8 cellular contexts compared by ENCODE assay signal in genomic region chr6:136789440-136789839, GRCh38. TPM values are rescaled to one million over a fixed set of nuclear protein-coding genes. Genes with fewer than 3 reads are reported as not detected.
DNase-seq lines count a peak whose midpoint lies in the region; ATAC-seq and TF ChIP-seq lines count a peak whose summit lies in the region.
"Not testable (repeated sequence)": the region's sequence is repeated elsewhere in the genome, so short reads cannot be mapped to it uniquely, and the experiment has no call there.

No MANE protein-coding gene starts in this region.

- in situ Hi-C loops in transverse colon (cut with MboI; ENCODE audit: low pct_ligation_motif_present in 1 of 4, low pct_unique_long_range_greater_than_20kb in 1 of 4, low sequenced_read_pairs in 3 of 4), result loop anchor here in 1 of 4 donors (25.0 kb wide), 1 partner anchor 502 kb away; the partner anchor contains the start of gene BCLAF1

- H3K27ac Mint-ChIP-seq in CD4-positive, CD25-positive, alpha-beta regulatory T cell, result peak overlapping the region; percentile 90 to 95 (median 91)
- not testable (repeated sequence) for H3K27ac Mint-ChIP-seq in activated naive CD4-positive, alpha-beta T cell treated with anti-CD3 and anti-CD28 coated beads, Interleukin-2, amount 10 ng/mL, durations not matched to agents 7 days and 5 days

- peaks cover 68% of the 10 kb centered on the region for H3K4me1 ChIP-seq in CD4-positive, CD25-positive, alpha-beta regulatory T cell (ENCODE audit: control insufficient read depth, insufficient read depth, low read length, poor library complexity, severe bottlenecking)
- H3K4me1 ChIP-seq in heart right ventricle, result peaks cover 5 to 76% (median 41%) of the 10 kb centered on the region in 9 donors
- not testable (repeated sequence) for H3K4me1 ChIP-seq in prostate gland (replicated peaks)
- H3K4me1 ChIP-seq in transverse colon, result peaks cover 8 to 73% (median 35%) of the 10 kb centered on the region in 4 donors

- H3K27me3 Mint-ChIP-seq in CD4-positive, CD25-positive, alpha-beta regulatory T cell; activated naive CD4-positive, alpha-beta T cell treated with anti-CD3 and anti-CD28 coated beads, Interleukin-2, amount 10 ng/mL, durations not matched to agents 7 days and 5 days: not testable (repeated sequence)

- CTCF ChIA-PET in activated naive CD4-positive, alpha-beta T cell treated with anti-CD3 and anti-CD28 coated beads, Interleukin-2, amount 10 ng/mL, durations not matched to agents 7 days and 5 days (lab: Charles Lee), result interaction anchor here (3.2 to 9.6 kb wide), 3 partner anchors 27 to 145 kb away, joined by 24 to 426 read pairs (median 60); no protein-coding TSS in a partner anchor

- intact Hi-C loops in heart right ventricle (cut with DNase I), result loop anchor here in 2 of 10 donors (5.0 to 10.0 kb wide), 2 partner anchors 72 to 75 kb away; no protein-coding TSS in a partner anchor
- intact Hi-C loops in prostate gland (cut with DNase I); transverse colon (cut with DNase I; ENCODE audit: low total_unique reads): not testable (repeated sequence)

- H3K36me3 Mint-ChIP-seq in CD4-positive, CD25-positive, alpha-beta regulatory T cell, result not testable (repeated sequence)
- H3K36me3 Mint-ChIP-seq in activated naive CD4-positive, alpha-beta T cell treated with anti-CD3 and anti-CD28 coated beads, Interleukin-2, amount 10 ng/mL, durations not matched to agents 7 days and 5 days, result peaks cover 34% of the 10 kb centered on the region

- H3K9me3 Mint-ChIP-seq in CD4-positive, CD25-positive, alpha-beta regulatory T cell; activated naive CD4-positive, alpha-beta T cell treated with anti-CD3 and anti-CD28 coated beads, Interleukin-2, amount 10 ng/mL, durations not matched to agents 7 days and 5 days: not testable (repeated sequence)

- not testable (repeated sequence) for H3K9me3 ChIP-seq in CD4-positive, CD25-positive, alpha-beta regulatory T cell (ENCODE audit: control insufficient read depth in 2 of 2, low read length in 2 of 2); heart right ventricle; prostate gland; transverse colon

- not testable (repeated sequence) for H3K36me3 ChIP-seq in CD4-positive, CD25-positive, alpha-beta regulatory T cell (ENCODE audit: control insufficient read depth, insufficient read depth, low read length); heart right ventricle; prostate gland; transverse colon

- peaks cover 27 to 67% (median 49%) of the 10 kb centered on the region in 4 donors for H3K4me1 Mint-ChIP-seq in CD4-positive, CD25-positive, alpha-beta regulatory T cell
- peaks cover 64% of the 10 kb centered on the region for H3K4me1 Mint-ChIP-seq in activated naive CD4-positive, alpha-beta T cell treated with anti-CD3 and anti-CD28 coated beads, Interleukin-2, amount 10 ng/mL, durations not matched to agents 7 days and 5 days

- peak overlapping the region; percentile 95 for H3K4me3 ChIP-seq in CD4-positive, CD25-positive, alpha-beta regulatory T cell (ENCODE audit: low read depth, low read length)
- H3K4me3 ChIP-seq in NB4 (ENCODE audit: low read depth, low read length) (peak overlapping the region; percentile 17), WI38 (ENCODE audit: low read depth, low read length) (peak overlapping the region; percentile 93), choroid plexus epithelial cell (ENCODE audit: low read depth, low read length) (peak overlapping the region; percentile 2), heart right ventricle (peak overlapping the region in 7 of 10 donors; percentile 72 to 99 (median 82)), prostate gland (peak overlapping the region; percentile 95 to 97), transverse colon (peak overlapping the region in 1 of 4 donors; percentile 88)

- peak overlapping the region; percentile 96 to 99 (median 98) for H3K4me3 Mint-ChIP-seq in CD4-positive, CD25-positive, alpha-beta regulatory T cell
- peak overlapping the region; percentile 90 for H3K4me3 Mint-ChIP-seq in activated naive CD4-positive, alpha-beta T cell treated with anti-CD3 and anti-CD28 coated beads, Interleukin-2, amount 10 ng/mL, durations not matched to agents 7 days and 5 days

- not testable (repeated sequence) for ATAC-seq in CD4-positive, CD25-positive, alpha-beta regulatory T cell (ENCODE audit: low read depth in 2 of 2); heart right ventricle

- H3K27ac ChIP-seq in CD4-positive, CD25-positive, alpha-beta regulatory T cell (ENCODE audit: insufficient read depth, low read length, poor library complexity, severe bottlenecking), result peak overlapping the region; percentile 99
- peak overlapping the region in 2 of 10 donors; percentile 25 to 97 for H3K27ac ChIP-seq in heart right ventricle
- peak overlapping the region; percentile 98 to 99 for H3K27ac ChIP-seq in prostate gland
- H3K27ac ChIP-seq in transverse colon, result peak overlapping the region; percentile 20 to 96 (median 67)

- TF ChIP-seq CTCF in NB4 (IDR thresholded peaks at IDR 0.05; ENCODE audit: low read depth, low read length); WI38 (IDR thresholded peaks at IDR 0.05; ENCODE audit: low read depth, low read length); choroid plexus epithelial cell (conservative IDR thresholded peaks at IDR 0.05; ENCODE audit: low read depth, low read length); heart right ventricle (IDR thresholded peaks at IDR 0.05); prostate gland (IDR thresholded peaks at IDR 0.05); transverse colon (IDR thresholded peaks at IDR 0.05): not testable (repeated sequence)

- H3K27me3 ChIP-seq in CD4-positive, CD25-positive, alpha-beta regulatory T cell (ENCODE audit: control insufficient read depth, insufficient read depth, low read length); heart right ventricle; prostate gland (replicated peaks; ENCODE audit: insufficient read depth); transverse colon: not testable (repeated sequence)

- not testable (repeated sequence) for TF ChIP-seq POLR2A in NB4 (IDR thresholded peaks at IDR 0.05; ENCODE audit: extremely low read depth, insufficient read length); prostate gland (IDR thresholded peaks at IDR 0.05); transverse colon (IDR thresholded peaks at IDR 0.05)

- not testable (repeated sequence) for TF ChIP-seq EP300 in transverse colon (IDR thresholded peaks at IDR 0.05; ENCODE audit: low read depth)

- DNase-seq in CD4-positive, CD25-positive, alpha-beta regulatory T cell; NB4 (ENCODE audit: low read depth); activated naive CD4-positive, alpha-beta T cell treated with anti-CD3 and anti-CD28 coated beads, Interleukin-2, amount 10 ng/mL, durations not matched to agents 7 days and 5 days; choroid plexus epithelial cell (ENCODE audit: low read depth); heart right ventricle; prostate gland (ENCODE audit: low spot score); transverse colon: not testable (repeated sequence)

- 67 to 74% methylated on average over 3 of the region's 3 CpGs for WGBS in heart right ventricle, 2 donors
- WGBS in prostate gland, result 72% methylated on average over 3 of the region's 3 CpGs
- 96 to 98% methylated on average over 3 of the region's 3 CpGs for WGBS in transverse colon (ENCODE audit: low coverage in 1 of 2), 2 donors

RNA-seq across cellular contexts. Expression of gene MAP3K5, which starts 2.8 kb away (rescaled TPM):
- 44.0 TPM for total RNA-seq in CD4-positive, CD25-positive, alpha-beta regulatory T cell
- 10 to 100 TPM; 14.4 to 25.9 (median 17.9) TPM for polyA plus RNA-seq in CD4-positive, CD25-positive, alpha-beta regulatory T cell
- total RNA-seq in heart right ventricle (10 to 100 TPM; 21.8 to 35.7 (median 28.4) TPM), prostate gland (10 to 100 TPM; 65.7 to 98.4 TPM), transverse colon (10 to 100 TPM; 16.2 to 52.7 (median 34.8) TPM)
- polyA plus RNA-seq in heart right ventricle, result 1 to 10 TPM; 5.1 to 8.3 TPM

RNA-seq across cellular contexts. Expression of gene PEX7, which starts 33.0 kb away (rescaled TPM):
- total RNA-seq in CD4-positive, CD25-positive, alpha-beta regulatory T cell, result 4.1 TPM
- polyA plus RNA-seq in CD4-positive, CD25-positive, alpha-beta regulatory T cell, result 1 to 10 TPM; 4.8 to 9.4 (median 6.3) TPM
- total RNA-seq in heart right ventricle, result 10 to 100 TPM; 10.1 to 20.6 (median 16.9) TPM
- polyA plus RNA-seq in heart right ventricle, result 1 to 10 TPM; 2.9 to 5.6 TPM
- 10 to 100 TPM; 15.4 to 27.6 TPM for total RNA-seq in prostate gland
- total RNA-seq in transverse colon, result 10 to 100 TPM in 1 of 4 donors, 1 to 10 TPM in 2, not detected in 1; 3.4 to 11.0 (median 7.0) TPM
